In the genomic region with DNA sequence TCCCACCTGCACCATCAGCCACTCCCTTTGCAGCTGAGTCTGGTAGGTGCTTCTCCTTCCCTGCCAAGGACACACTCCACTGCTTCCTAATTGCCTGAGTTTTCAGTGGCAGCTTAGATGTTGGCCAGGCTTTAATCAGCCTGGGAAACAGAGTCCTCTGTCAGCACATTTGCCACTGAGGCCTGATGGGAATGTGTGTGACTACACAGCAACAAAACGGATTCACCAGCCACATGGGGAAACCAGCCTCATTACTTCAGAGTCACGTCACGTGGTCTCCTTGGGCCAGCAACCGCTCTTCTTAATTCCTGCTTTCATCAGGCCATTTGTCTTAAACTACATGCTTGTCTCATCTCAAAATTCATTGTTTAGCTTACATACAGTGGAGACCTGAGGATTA, we compare ENCODE assay signal across 25 cellular contexts.
"Had no signal": no experiment of that assay in that cellular context is flagged by ENCODE, and none has a peak within 500 bp of the region (broad histone marks: within the 10 kb centered on the region; RNA-seq: fewer than 3 reads in every experiment).

No MANE protein-coding gene starts in this region.

- H3K27ac Mint-ChIP-seq: activated CD4-positive, alpha-beta memory T cell treated with anti-CD3 and anti-CD28 coated beads, Interleukin-2, amount 10 ng/mL, durations not matched to agents 7 days and 5 days; activated CD8-positive, alpha-beta memory T cell treated with anti-CD3 and anti-CD28 coated beads, Interleukin-2, amount 10 ng/mL, durations not matched to agents 7 days and 5 days; activated naive CD4-positive, alpha-beta T cell treated with anti-CD3 and anti-CD28 coated beads for 36 hours; activated T-helper 2 cell treated with anti-CD3 and anti-CD28 coated beads, Interferon-gamma antibody, Interleukin-2, Interleukin-4, amounts not matched to agents 10 μg/mL and 5 μg/mL and 100 μg/mL, durations not matched to agents 14 hours and 24 hours and 36 hours; endodermal cell; mesothelial cell of epicardium; nephron progenitor cell; T-cell; WTC11 had no signal

- H3K4me3 ChIP-seq: colonic mucosa, gastroesophageal sphincter, heart left ventricle, lower lobe of right lung, tibial artery had no signal

- H3K9me3 Mint-ChIP-seq: activated CD4-positive, alpha-beta memory T cell treated with anti-CD3 and anti-CD28 coated beads, Interleukin-2, amount 10 ng/mL, durations not matched to agents 7 days and 5 days; activated naive CD4-positive, alpha-beta T cell treated with anti-CD3 and anti-CD28 coated beads for 36 hours; activated T-helper 2 cell treated with anti-CD3 and anti-CD28 coated beads, Interferon-gamma antibody, Interleukin-2, Interleukin-4, amounts not matched to agents 10 μg/mL and 5 μg/mL and 100 μg/mL, durations not matched to agents 14 hours and 24 hours and 36 hours; central memory CD8-positive, alpha-beta T cell; endodermal cell; immature natural killer cell; mesothelial cell of epicardium; T-cell had no signal

- H3K27me3 ChIP-seq: colonic mucosa, gastroesophageal sphincter, heart left ventricle, tibial artery had no signal

- FAIRE-seq: urothelium cell line had no signal

- H3K4me3 Mint-ChIP-seq: activated CD4-positive, alpha-beta memory T cell treated with anti-CD3 and anti-CD28 coated beads, Interleukin-2, amount 10 ng/mL, durations not matched to agents 7 days and 5 days; activated CD8-positive, alpha-beta memory T cell treated with anti-CD3 and anti-CD28 coated beads, Interleukin-2, amount 10 ng/mL, durations not matched to agents 7 days and 5 days; activated naive CD4-positive, alpha-beta T cell treated with anti-CD3 and anti-CD28 coated beads for 36 hours; central memory CD8-positive, alpha-beta T cell; endodermal cell; immature natural killer cell; mesothelial cell of epicardium; nephron progenitor cell; T-cell; WTC11 had no signal

- H3K4me1 Mint-ChIP-seq: activated CD4-positive, alpha-beta memory T cell treated with anti-CD3 and anti-CD28 coated beads, Interleukin-2, amount 10 ng/mL, durations not matched to agents 7 days and 5 days; activated CD8-positive, alpha-beta memory T cell treated with anti-CD3 and anti-CD28 coated beads, Interleukin-2, amount 10 ng/mL, durations not matched to agents 7 days and 5 days; central memory CD8-positive, alpha-beta T cell; endodermal cell; T-cell had no signal

- H3K36me3 Mint-ChIP-seq: activated CD8-positive, alpha-beta memory T cell treated with anti-CD3 and anti-CD28 coated beads, Interleukin-2, amount 10 ng/mL, durations not matched to agents 7 days and 5 days; T-cell; WTC11 had no signal

- H3K27ac ChIP-seq: colonic mucosa, epithelial cell of prostate, gastroesophageal sphincter, heart left ventricle, lower lobe of right lung, tibial artery had no signal

- H3K9me3 ChIP-seq: colonic mucosa, gastroesophageal sphincter, heart left ventricle, lower lobe of right lung, tibial artery had no signal

- DNase-seq: activated CD4-positive, alpha-beta memory T cell treated with anti-CD3 and anti-CD28 coated beads, Interleukin-2, amount 10 ng/mL, durations not matched to agents 7 days and 5 days; activated CD4-positive, alpha-beta T cell treated with anti-CD3 and anti-CD28 coated beads for 4 hours; activated CD8-positive, alpha-beta memory T cell treated with anti-CD3 and anti-CD28 coated beads, Interleukin-2, amount 10 ng/mL, durations not matched to agents 7 days and 5 days; activated naive CD4-positive, alpha-beta T cell treated with anti-CD3 and anti-CD28 coated beads for 36 hours; anterior cingulate cortex; colonic mucosa; endodermal cell; heart left ventricle; immature natural killer cell; lower lobe of right lung; nephron progenitor cell; occipital lobe; posterior cingulate gyrus; retina; stimulated activated CD4-positive, alpha-beta T cell treated with anti-CD3 and anti-CD28 coated beads, Interleukin-2, amount 100 ng/mL, for 24 hours; stimulated activated naive CD4-positive, alpha-beta T cell treated with Interleukin-2 at 50 U/mL for 16 hours; T-cell; tibial artery had no signal

- H3K4me1 ChIP-seq: colonic mucosa, gastroesophageal sphincter, heart left ventricle, lower lobe of right lung, tibial artery had no signal

- ATAC-seq: activated CD8-positive, alpha-beta memory T cell treated with anti-CD3 and anti-CD28 coated beads, Interleukin-2, amount 10 ng/mL, durations not matched to agents 7 days and 5 days; gastroesophageal sphincter; heart left ventricle; lower lobe of right lung; T-cell; WTC11 had no signal

- H3K36me3 ChIP-seq: colonic mucosa, gastroesophageal sphincter, heart left ventricle, lower lobe of right lung, tibial artery had no signal
